ENCODE assay signal across 14 cellular contexts in genomic region chr16:56807011-56807675, GRCh38. TPM values are rescaled to one million over a fixed set of nuclear protein-coding genes. Genes with fewer than 3 reads are reported as not detected.
DNase-seq lines count a peak whose midpoint lies in the region; ATAC-seq and TF ChIP-seq lines count a peak whose summit lies in the region.
"Had no signal": no experiment of that assay in that cellular context is flagged by ENCODE, and none has a peak within 500 bp of the region (broad histone marks: within the 10 kb centered on the region; RNA-seq: fewer than 3 reads in every experiment).

No MANE protein-coding gene starts in this region.

- no peaks in the 10 kb centered on the region; the same call in 1 of the 2 replicates for H3K36me3 ChIP-seq in Panc1 (ENCODE audit: control insufficient read depth, insufficient read depth, low read length)

- in situ Hi-C loops in Panc1 (cut with HindIII; ENCODE audit: low pct_unique_long_range_greater_than_20kb, low sequenced_read_pairs) = no loop called here

- H3K27me3 ChIP-seq in Panc1 (ENCODE audit: control insufficient read depth, insufficient read depth, low read length) = no peaks in the 10 kb centered on the region

- DNase-seq in GM03348 (ENCODE audit: low spot score) = peak; percentile 27
- DNase-seq in Panc1 (ENCODE audit: low read depth, low spot score) = peak; percentile 5
- peak; percentile 45 for DNase-seq in epithelial cell of esophagus (ENCODE audit: low read depth)
- DNase-seq in pulmonary artery endothelial cell (ENCODE audit: low read depth, low spot score) = peak; percentile 56
- no peak for DNase-seq in NOMO-1 treated with DMSO at 0.1 percent for 48 hours (lab: John Stamatoyannopoulos, UW; ENCODE audit: unreplicated experiment)
- no peak for DNase-seq in activated T-cell treated with anti-CD3 and anti-CD28 coated beads, Interleukin-2, amount 50 U/mL, for 48 hours
- DNase-seq: activated CD8-positive, alpha-beta memory T cell treated with anti-CD3 and anti-CD28 coated beads, Interleukin-2, amount 10 ng/mL, durations not matched to agents 7 days and 5 days; COR-L47; cortex of kidney; foreskin melanocyte; SHP77 treated with DMSO at 0.1 percent for 48 hours had no signal

- peak overlapping the region; percentile 75 for H3K27ac ChIP-seq in Panc1 (ENCODE audit: low read length)

- POLR2A ChIA-PET in Panc1 (lab: Charles Lee) = no interaction called here

- intact Hi-C loops in Panc1 (cut with micrococcal nuclease; ENCODE audit: unreplicated experiment) = no loop called here

- peak; percentile 93 for ATAC-seq in Panc1
- no peak for ATAC-seq in HG03135 (IDR thresholded peaks at IDR 0.05; ENCODE audit: unreplicated experiment)
- ATAC-seq: activated CD8-positive, alpha-beta memory T cell treated with anti-CD3 and anti-CD28 coated beads, Interleukin-2, amount 10 ng/mL, durations not matched to agents 7 days and 5 days; activated naive CD4-positive, alpha-beta T cell treated with anti-CD3 and anti-CD28 coated beads, Interleukin-2, amount 50 U/mL, for 72 hours had no signal

- no TSS peak for BruUV-seq in Panc1 (replicated peaks; lab: Mats Ljungman, UMichigan)

- TF ChIP-seq CTCF in Panc1 (IDR thresholded peaks at IDR 0.05) (no peak), epithelial cell of esophagus (IDR thresholded peaks at IDR 0.05; ENCODE audit: insufficient read depth, low read depth, low read length, missing control alignments) (no peak)

- CTCF ChIA-PET in Panc1 (lab: Charles Lee) = no interaction called here

- H3K4me3 ChIP-seq in Panc1 (ENCODE audit: low read depth in 2 of 2, low read length in 2 of 2) = no peak overlapping the region
- H3K4me3 ChIP-seq in epithelial cell of esophagus (ENCODE audit: low read length) = no peak overlapping the region

- no peaks in the 10 kb centered on the region for H3K9me3 ChIP-seq in Panc1 (ENCODE audit: control insufficient read depth, insufficient read depth, low read depth, low read length)

- peaks cover 16% of the 10 kb centered on the region for H3K4me1 ChIP-seq in Panc1 (ENCODE audit: control insufficient read depth, insufficient read depth, low read length)

RNA-seq across cellular contexts. Expression of gene SLC12A3, which starts 57.9 kb away (rescaled TPM):
- 0.15 TPM for total RNA-seq in Panc1 (2021; ENCODE audit: unreplicated experiment)
- polyA plus RNA-seq in Panc1 (2012; ENCODE audit: insufficient read length) = not detected
- total RNA-seq in pulmonary artery endothelial cell = not detected in 2 replicates
- total RNA-seq: activated CD8-positive, alpha-beta memory T cell treated with anti-CD3 and anti-CD28 coated beads, Interleukin-2, amount 10 ng/mL, durations not matched to agents 7 days and 5 days; activated naive CD4-positive, alpha-beta T cell treated with anti-CD3 and anti-CD28 coated beads, Interleukin-2, amount 50 U/mL, for 72 hours; myocyte had no signal

Comparison
In these comparisons a context has a peak if more than half of its experiments do, and no peak if none do; other contexts are left out.
1. DNase-seq: peak in GM03348 (single experiment), Panc1 (single experiment), epithelial cell of esophagus (single experiment) and pulmonary artery endothelial cell (single experiment); none in NOMO-1 treated with DMSO at 0.1 percent for 48 hours (single experiment) and activated T-cell treated with anti-CD3 and anti-CD28 coated beads, Interleukin-2, amount 50 U/mL, for 48 hours (0 of 2).